In the genomic region with DNA sequence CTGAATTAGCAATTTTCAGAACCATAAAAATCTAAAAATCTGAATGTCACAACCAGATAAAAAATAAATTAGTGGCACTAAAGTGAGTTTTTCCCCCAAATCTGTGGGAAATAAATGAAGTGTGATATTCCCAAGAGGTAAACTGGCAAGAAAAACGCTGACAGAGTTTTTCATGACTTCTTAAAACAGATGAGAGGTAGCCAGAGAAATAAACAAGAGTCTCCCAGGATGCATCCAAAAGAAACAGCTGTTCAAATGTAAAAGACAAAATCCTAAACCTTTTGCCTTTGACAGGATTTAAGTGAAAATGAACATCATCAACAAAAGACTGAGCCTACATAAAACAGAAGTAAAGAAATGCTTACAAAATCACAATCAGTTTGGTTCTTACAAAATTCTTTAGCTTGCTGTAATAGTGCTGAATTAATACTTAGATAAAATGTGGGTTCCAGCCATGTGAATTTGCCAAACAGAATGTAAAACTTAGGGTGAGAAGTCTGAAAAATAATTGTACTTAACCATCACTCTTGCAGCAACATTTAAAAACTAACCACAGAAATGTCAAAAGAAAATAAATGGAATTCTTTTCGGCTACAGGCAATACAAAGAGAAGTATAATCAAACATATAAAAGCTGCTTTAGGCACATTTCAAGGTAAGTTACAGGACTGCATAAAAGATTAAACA, we compare ENCODE assay signal across 20 cellular contexts.
DNase-seq lines count a peak whose midpoint lies in the region; FAIRE-seq and TF ChIP-seq lines count a peak whose summit lies in the region.
"Had no signal": no experiment of that assay in that cellular context is flagged by ENCODE, and none has a peak within 500 bp of the region (broad histone marks: within the 10 kb centered on the region; RNA-seq: fewer than 3 reads in every experiment).

No MANE protein-coding gene starts in this region.

- H3K4me1 Mint-ChIP-seq in astrocyte (ENCODE audit: low read depth, unreplicated experiment): peaks cover 25% of the 10 kb centered on the region
- H3K4me1 Mint-ChIP-seq: activated CD8-positive, alpha-beta memory T cell treated with anti-CD3 and anti-CD28 coated beads, Interleukin-2, amount 10 ng/mL, durations not matched to agents 7 days and 5 days had no signal

- no peak for TF ChIP-seq POLR2A in breast epithelium (IDR thresholded peaks at IDR 0.05)

- H3F3A ChIP-seq in smooth muscle cell (ENCODE audit: low read depth): no peaks in the 10 kb centered on the region

- peak overlapping the region; percentile 43 for H3K27ac Mint-ChIP-seq in astrocyte (ENCODE audit: unreplicated experiment)
- H3K27ac Mint-ChIP-seq: activated CD8-positive, alpha-beta memory T cell treated with anti-CD3 and anti-CD28 coated beads, Interleukin-2, amount 10 ng/mL, durations not matched to agents 7 days and 5 days; endodermal cell; stimulated activated naive CD8-positive, alpha-beta T cell treated with anti-CD3 and anti-CD28 coated beads, Interleukin-15, Interleukin-2, amounts not matched to agents 100 ng/mL and 50 ng/mL, for 24 hours had no signal

- H3K4me3 ChIP-seq in astrocyte (ENCODE audit: insufficient read depth, low read depth, low read length): peak overlapping the region; percentile 13
- H3K4me3 ChIP-seq in smooth muscle cell: no peak overlapping the region
- H3K4me3 ChIP-seq in breast epithelium: no peak overlapping the region
- H3K4me3 ChIP-seq: cardiac muscle cell, ovary, spleen, uterus had no signal

- no peak for TF ChIP-seq CTCF in astrocyte (IDR thresholded peaks at IDR 0.05; ENCODE audit: insufficient read depth, low read depth, low read length)
- TF ChIP-seq CTCF in smooth muscle cell (IDR thresholded peaks at IDR 0.05; ENCODE audit: borderline replicate concordance, insufficient read depth, poor library complexity, severe bottlenecking): no peak
- TF ChIP-seq CTCF in breast epithelium (IDR thresholded peaks at IDR 0.05): no peak

- WGBS in smooth muscle cell (ENCODE audit: low lambda C conversion rate): 89% methylated on average over 2 of the region's 2 CpGs

- intact Hi-C loops in breast epithelium (cut with DNase I; ENCODE audit: low total_unique reads): no loop called here

- FAIRE-seq in astrocyte (lab: Jason Lieb, UNC): peak; percentile 84

- H3K4me3 Mint-ChIP-seq in astrocyte (ENCODE audit: unreplicated experiment): no peak overlapping the region
- H3K4me3 Mint-ChIP-seq: activated CD8-positive, alpha-beta memory T cell treated with anti-CD3 and anti-CD28 coated beads, Interleukin-2, amount 10 ng/mL, durations not matched to agents 7 days and 5 days; endodermal cell; stimulated activated naive CD8-positive, alpha-beta T cell treated with anti-CD3 and anti-CD28 coated beads, Interleukin-15, Interleukin-2, amounts not matched to agents 100 ng/mL and 50 ng/mL, for 24 hours had no signal

- peaks cover 6% of the 10 kb centered on the region for H3K36me3 Mint-ChIP-seq in astrocyte (ENCODE audit: low read depth, unreplicated experiment)

- H3K9ac ChIP-seq in astrocyte (ENCODE audit: low read length) (peak overlapping the region; percentile 53), smooth muscle cell (ENCODE audit: low read depth) (no peak overlapping the region)

- no peaks in the 10 kb centered on the region for H3K36me3 ChIP-seq in astrocyte (ENCODE audit: insufficient read depth, low read length)
- H3K36me3 ChIP-seq in smooth muscle cell (ENCODE audit: low read depth): no peaks in the 10 kb centered on the region
- H3K36me3 ChIP-seq in breast epithelium: no peaks in the 10 kb centered on the region
- H3K36me3 ChIP-seq: cardiac muscle cell, ovary, uterus had no signal

- H4K20me1 ChIP-seq in astrocyte (ENCODE audit: insufficient read depth, low read length) (peaks cover 85% of the 10 kb centered on the region), smooth muscle cell (ENCODE audit: low read depth) (peaks cover 85% of the 10 kb centered on the region)

- H3K9me3 ChIP-seq in astrocyte (ENCODE audit: insufficient read depth, low read depth, low read length) (no peaks in the 10 kb centered on the region), smooth muscle cell (replicated peaks; ENCODE audit: low read depth) (no peaks in the 10 kb centered on the region), breast epithelium (no peaks in the 10 kb centered on the region)
- H3K9me3 ChIP-seq: ovary, spleen, uterus had no signal

- H3K4me1 ChIP-seq in astrocyte (ENCODE audit: insufficient read depth, low read length): peaks cover 14% of the 10 kb centered on the region
- H3K4me1 ChIP-seq in smooth muscle cell (ENCODE audit: low read depth): peaks cover 9% of the 10 kb centered on the region
- H3K4me1 ChIP-seq in breast epithelium: no peaks in the 10 kb centered on the region
- H3K4me1 ChIP-seq: uterus had no signal

- peak; percentile 64 for DNase-seq in GM04503 (ENCODE audit: low read depth)
- DNase-seq in astrocyte (ENCODE audit: low read depth): peak; percentile 94
- peak; percentile 48 for DNase-seq in glomerular visceral epithelial cell (ENCODE audit: extremely low spot score)
- DNase-seq in smooth muscle cell (lab: John Stamatoyannopoulos, UW; ENCODE audit: unreplicated experiment): no peak
- no peak for DNase-seq in UCSD-AML1 (lab: John Stamatoyannopoulos, UW; ENCODE audit: unreplicated experiment)
- no peak for DNase-seq in AML-193 (lab: John Stamatoyannopoulos, UW)
- DNase-seq in breast epithelium (ENCODE audit: low spot score in 2 of 2): no peak
- DNase-seq: activated CD8-positive, alpha-beta memory T cell treated with anti-CD3 and anti-CD28 coated beads, Interleukin-2, amount 10 ng/mL, durations not matched to agents 7 days and 5 days; activated gamma-delta T cell treated with Interleukin-2 at 50 U/mL for 16 hours; endodermal cell; glutamatergic neuron; Kasumi-1; NCI-H187; NCI-H524; ovary; spleen; uterus had no signal

- H3K4me2 ChIP-seq in astrocyte (ENCODE audit: low read length) (peak overlapping the region; percentile 54), smooth muscle cell (peak overlapping the region; percentile 37)

- no peaks in the 10 kb centered on the region for H3K9me3 Mint-ChIP-seq in astrocyte (ENCODE audit: unreplicated experiment)
- H3K9me3 Mint-ChIP-seq: endodermal cell; stimulated activated naive CD8-positive, alpha-beta T cell treated with anti-CD3 and anti-CD28 coated beads, Interleukin-15, Interleukin-2, amounts not matched to agents 100 ng/mL and 50 ng/mL, for 24 hours had no signal

- H2AFZ ChIP-seq in astrocyte (ENCODE audit: low read depth, low read length) (no peak overlapping the region), smooth muscle cell (ENCODE audit: low read depth) (no peak overlapping the region)

- no peaks in the 10 kb centered on the region for H3K27me3 ChIP-seq in astrocyte (ENCODE audit: insufficient read depth, low read length)
- H3K27me3 ChIP-seq in smooth muscle cell (ENCODE audit: low read depth): no peaks in the 10 kb centered on the region
- no peaks in the 10 kb centered on the region for H3K27me3 ChIP-seq in breast epithelium
- H3K27me3 ChIP-seq: cardiac muscle cell, ovary, spleen, uterus had no signal

- H3K27me3 Mint-ChIP-seq in astrocyte (ENCODE audit: low read depth, unreplicated experiment): no peaks in the 10 kb centered on the region
- H3K27me3 Mint-ChIP-seq: activated CD8-positive, alpha-beta memory T cell treated with anti-CD3 and anti-CD28 coated beads, Interleukin-2, amount 10 ng/mL, durations not matched to agents 7 days and 5 days; stimulated activated naive CD8-positive, alpha-beta T cell treated with anti-CD3 and anti-CD28 coated beads, Interleukin-15, Interleukin-2, amounts not matched to agents 100 ng/mL and 50 ng/mL, for 24 hours had no signal

- peak overlapping the region; percentile 59 for H3K27ac ChIP-seq in astrocyte (ENCODE audit: low read depth, low read length)
- H3K27ac ChIP-seq in smooth muscle cell (ENCODE audit: low read depth): peak overlapping the region; percentile 17
- no peak overlapping the region for H3K27ac ChIP-seq in breast epithelium
- H3K27ac ChIP-seq: cardiac muscle cell, HL-60, ovary, spleen, uterus had no signal

- H3K79me2 ChIP-seq in astrocyte (ENCODE audit: insufficient read depth, low read length): peaks cover 84% of the 10 kb centered on the region
- H3K79me2 ChIP-seq in smooth muscle cell (ENCODE audit: low read depth): peaks cover 72% of the 10 kb centered on the region

Comparison
In these comparisons a context has a peak if more than half of its experiments do, and no peak if none do; other contexts are left out.
1. DNase-seq: peak in GM04503 (single experiment), astrocyte (single experiment) and glomerular visceral epithelial cell (single experiment); none in smooth muscle cell (single experiment), UCSD-AML1 (single experiment), AML-193 (0 of 2) and breast epithelium (0 of 2).
2. H3K27ac ChIP-seq: peak in astrocyte (single experiment) and smooth muscle cell (single experiment); none in breast epithelium (0 of 2).